Comparison of ENCODE assay signal across 7 cellular contexts in the genomic region with DNA sequence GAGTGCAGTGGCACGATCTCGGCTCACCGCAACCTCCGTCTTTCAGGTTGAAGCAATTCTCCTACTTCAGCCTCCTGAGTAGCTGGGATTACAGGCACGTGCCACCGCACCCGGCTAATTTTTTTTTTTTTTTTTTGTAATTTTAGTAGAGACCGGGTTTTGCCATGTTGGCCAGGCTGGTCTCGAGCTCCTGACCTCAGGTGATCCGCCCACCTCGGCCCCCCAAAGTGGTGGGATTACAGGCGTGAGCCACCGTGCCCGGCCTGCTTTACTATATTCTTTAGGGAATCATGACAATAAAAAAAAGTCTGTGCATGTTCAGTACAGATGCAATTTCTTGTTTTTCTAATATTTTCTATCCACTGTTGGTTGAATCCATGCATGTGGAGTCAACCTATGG. TPM values are rescaled to one million over a fixed set of nuclear protein-coding genes. Genes with fewer than 3 reads are reported as not detected.
"Had no signal": no experiment of that assay in that cellular context is flagged by ENCODE, and none has a peak within 500 bp of the region (broad histone marks: within the 10 kb centered on the region; RNA-seq: fewer than 3 reads in every experiment).

No MANE protein-coding gene starts in this region.

RNA-seq across cellular contexts. Expression of a gene that starts 12.6 kb away (rescaled TPM):
- total RNA-seq: dermis microvascular lymphatic vessel endothelial cell, esophagus mucosa, gastrocnemius medialis, glomerular endothelial cell, hepatocyte, left ventricle myocardium inferior, mesenteric fat pad had no signal
